Comparison of ENCODE assay signal across 14 cellular contexts in genomic region chr7:70807650-70808049, GRCh38.
DNase-seq lines count a peak whose midpoint lies in the region; ATAC-seq and TF ChIP-seq lines count a peak whose summit lies in the region.
"Had no signal": no experiment of that assay in that cellular context is flagged by ENCODE, and none has a peak within 500 bp of the region (broad histone marks: within the 10 kb centered on the region; RNA-seq: fewer than 3 reads in every experiment).

No MANE protein-coding gene starts in this region.

- no peak for TF ChIP-seq EP300 in sigmoid colon (IDR thresholded peaks at IDR 0.05)

- ATAC-seq in Panc1 (no peak), memory B cell (ENCODE audit: low read depth) (no peak)

- H2BK20ac ChIP-seq in H9 (ENCODE audit: low read depth, low read length, poor library complexity, severe bottlenecking): no peak overlapping the region

- H3K36me3 Mint-ChIP-seq in H9 (ENCODE audit: insufficient read depth in 1 of 3, low read depth in 3 of 3): peaks cover 0 to 7% (median 0%) of the 10 kb centered on the region in 3 experiments; a peak in 3 of 7 replicates
- H3K36me3 Mint-ChIP-seq in memory B cell: peaks cover 3% of the 10 kb centered on the region
- H3K36me3 Mint-ChIP-seq in activated CD4-positive, alpha-beta T cell treated with anti-CD3 and anti-CD28 coated beads, Interleukin-2, amount 10 ng/mL, durations not matched to agents 24 days and 14 days (ENCODE audit: low read depth): no peaks in the 10 kb centered on the region
- H3K36me3 Mint-ChIP-seq: IgD-negative memory B cell had no signal

- no peak overlapping the region for H2BK5ac ChIP-seq in H9 (ENCODE audit: insufficient read length, low read length)

- H3K56ac ChIP-seq in H9 (ENCODE audit: insufficient read length, low read depth, low read length): no peak overlapping the region

- no peaks in the 10 kb centered on the region for H3K79me1 ChIP-seq in H9 (ENCODE audit: insufficient read depth, low read depth, low read length, poor library complexity, severe bottlenecking)

- no peaks in the 10 kb centered on the region for H3K36me3 ChIP-seq in DOHH2 (ENCODE audit: control insufficient read depth, low read length)
- H3K36me3 ChIP-seq in Panc1 (ENCODE audit: control insufficient read depth, insufficient read depth, low read length): no peaks in the 10 kb centered on the region
- no peaks in the 10 kb centered on the region for H3K36me3 ChIP-seq in sigmoid colon
- H3K36me3 ChIP-seq: HAP-1 had no signal

- no peak overlapping the region for H3K4me3 Mint-ChIP-seq in H9
- no peak overlapping the region for H3K4me3 Mint-ChIP-seq in memory B cell
- H3K4me3 Mint-ChIP-seq in activated CD4-positive, alpha-beta T cell treated with anti-CD3 and anti-CD28 coated beads, Interleukin-2, amount 10 ng/mL, durations not matched to agents 24 days and 14 days: no peak overlapping the region
- H3K4me3 Mint-ChIP-seq: CD4-positive, alpha-beta memory T cell had no signal

- H3K4me1 ChIP-seq in DOHH2 (ENCODE audit: control insufficient read depth, low read length): peaks cover 72% of the 10 kb centered on the region
- H3K4me1 ChIP-seq in H9 (ENCODE audit: insufficient read depth, low read length): no peaks in the 10 kb centered on the region
- no peaks in the 10 kb centered on the region for H3K4me1 ChIP-seq in Panc1 (ENCODE audit: control insufficient read depth, insufficient read depth, low read length)
- no peaks in the 10 kb centered on the region for H3K4me1 ChIP-seq in sigmoid colon
- H3K4me1 ChIP-seq: HAP-1 had no signal

- no peak overlapping the region for H2BK120ac ChIP-seq in H9 (ENCODE audit: low read depth, low read length, poor library complexity, severe bottlenecking)

- intact Hi-C loops in Panc1 (cut with micrococcal nuclease; ENCODE audit: unreplicated experiment): no loop called here
- intact Hi-C loops in sigmoid colon (cut with DNase I): no loop called here
- intact Hi-C loops in activated CD4-positive, alpha-beta T cell treated with anti-CD3 and anti-CD28 coated beads, Interleukin-2, amount 10 ng/mL, durations not matched to agents 24 days and 14 days (cut with micrococcal nuclease): no loop called here

- peaks cover 7% of the 10 kb centered on the region in 2 experiments for H3K9me3 Mint-ChIP-seq in H9
- H3K9me3 Mint-ChIP-seq in memory B cell: peaks cover 3% of the 10 kb centered on the region
- peaks cover 11% of the 10 kb centered on the region for H3K9me3 Mint-ChIP-seq in activated CD4-positive, alpha-beta T cell treated with anti-CD3 and anti-CD28 coated beads, Interleukin-2, amount 10 ng/mL, durations not matched to agents 24 days and 14 days

- TF ChIP-seq POLR2A in sigmoid colon (IDR thresholded peaks at IDR 0.05): no peak

- CTCF ChIA-PET in Panc1 (lab: Charles Lee): interaction anchor here (0.6 kb wide), 1 partner anchor 72 kb away, joined by 5 read pairs; no protein-coding TSS in a partner anchor

- no peak overlapping the region for H3K27ac Mint-ChIP-seq in H9
- peak overlapping the region; percentile 79 for H3K27ac Mint-ChIP-seq in memory B cell
- no peak overlapping the region for H3K27ac Mint-ChIP-seq in activated CD4-positive, alpha-beta T cell treated with anti-CD3 and anti-CD28 coated beads, Interleukin-2, amount 10 ng/mL, durations not matched to agents 24 days and 14 days

- no peak overlapping the region for H2AK5ac ChIP-seq in H9 (ENCODE audit: insufficient read length, low read length)

- no peaks in the 10 kb centered on the region for H3K23me2 ChIP-seq in H9 (ENCODE audit: insufficient read length, low read depth, low read length, poor library complexity, severe bottlenecking)

- peaks cover 1% of the 10 kb centered on the region; the same call in 1 of the 2 replicates for H3K27me3 Mint-ChIP-seq in H9 (ENCODE audit: low read depth)
- H3K27me3 Mint-ChIP-seq in memory B cell: peaks cover 5% of the 10 kb centered on the region
- no peaks in the 10 kb centered on the region for H3K27me3 Mint-ChIP-seq in activated CD4-positive, alpha-beta T cell treated with anti-CD3 and anti-CD28 coated beads, Interleukin-2, amount 10 ng/mL, durations not matched to agents 24 days and 14 days
- H3K27me3 Mint-ChIP-seq: CD4-positive, alpha-beta memory T cell; IgD-negative memory B cell had no signal

- H3K23ac ChIP-seq in H9 (ENCODE audit: insufficient read length, low read depth, low read length): no peak overlapping the region

- no peaks in the 10 kb centered on the region for H3K9me2 ChIP-seq in DOHH2 (replicated peaks; ENCODE audit: control insufficient read depth, low read length)

- no TSS peak for BruUV-seq in Panc1 (replicated peaks; lab: Mats Ljungman, UMichigan)

- no peak overlapping the region for H3K9ac ChIP-seq in H9 (ENCODE audit: extremely low read depth, insufficient read length, low read length)

- H4K20me1 ChIP-seq in DOHH2 (ENCODE audit: control insufficient read depth, insufficient read depth, low read depth, low read length) (no peaks in the 10 kb centered on the region), H9 (ENCODE audit: control insufficient read depth, insufficient read depth, insufficient read length) (no peaks in the 10 kb centered on the region)

- H2AFZ ChIP-seq in H9 (ENCODE audit: low read length): no peak overlapping the region

- in situ Hi-C loops in Panc1 (cut with HindIII; ENCODE audit: low pct_unique_long_range_greater_than_20kb, low sequenced_read_pairs): no loop called here

- H3K9me3 ChIP-seq in DOHH2 (ENCODE audit: control insufficient read depth, insufficient read depth, low read length): peaks cover 5% of the 10 kb centered on the region; the same call in 1 of the 2 replicates
- H3K9me3 ChIP-seq in H9 (ENCODE audit: control insufficient read depth, low read depth, low read length): no peaks in the 10 kb centered on the region
- no peaks in the 10 kb centered on the region for H3K9me3 ChIP-seq in Panc1 (ENCODE audit: control insufficient read depth, insufficient read depth, low read depth, low read length)
- no peaks in the 10 kb centered on the region for H3K9me3 ChIP-seq in sigmoid colon

- H4K8ac ChIP-seq in H9 (replicated peaks; ENCODE audit: insufficient read length, low read depth, low read length): no peak overlapping the region

- POLR2A ChIA-PET in Panc1 (lab: Charles Lee): interaction anchor here (0.6 kb wide), 1 partner anchor 128 kb away, joined by 3 read pairs; no protein-coding TSS in a partner anchor

- DNase-seq in H9 (no peak), Panc1 (ENCODE audit: low read depth, low spot score) (no peak), memory B cell (ENCODE audit: low spot score in 2 of 2) (no peak), sigmoid colon (no peak)
- no peak for DNase-seq in effector CD8-positive, alpha-beta T cell (lab: John Stamatoyannopoulos, UW)
- DNase-seq in activated CD4-positive, alpha-beta T cell treated with anti-CD3 and anti-CD28 coated beads, Interleukin-2, amount 10 ng/mL, durations not matched to agents 24 days and 14 days: no peak
- DNase-seq: CD4-positive, alpha-beta memory T cell; DND-41; NCI-H1048; NCI-H1694 treated with DMSO at 0.1 percent for 48 hours; NCI-H748 treated with DMSO at 0.1 percent for 48 hours had no signal

- no peaks in the 10 kb centered on the region for H3K79me2 ChIP-seq in DOHH2 (ENCODE audit: control insufficient read depth, low read length)
- no peaks in the 10 kb centered on the region for H3K79me2 ChIP-seq in H9 (ENCODE audit: insufficient read depth, low read length)

- no peak overlapping the region for H2BK12ac ChIP-seq in H9 (ENCODE audit: insufficient read length, low read depth, low read length)

- H3K4me3 ChIP-seq in DOHH2 (ENCODE audit: low read length) (no peak overlapping the region), Panc1 (ENCODE audit: low read depth in 2 of 2, low read length in 2 of 2) (no peak overlapping the region), sigmoid colon (no peak overlapping the region)
- H3K4me3 ChIP-seq: HAP-1 had no signal

- no peak overlapping the region for H4K5ac ChIP-seq in H9 (ENCODE audit: insufficient read length, low read depth, low read length)

- H3K27ac ChIP-seq in DOHH2 (ENCODE audit: low read depth, low read length): no peak overlapping the region
- no peak overlapping the region for H3K27ac ChIP-seq in H9 (ENCODE audit: insufficient read length, low read depth, low read length)
- H3K27ac ChIP-seq in Panc1 (ENCODE audit: low read length): no peak overlapping the region
- H3K27ac ChIP-seq in sigmoid colon: no peak overlapping the region

- H2BK15ac ChIP-seq in H9 (ENCODE audit: low read depth, low read length): no peak overlapping the region

- no peak overlapping the region for H3K4ac ChIP-seq in H9 (ENCODE audit: low read depth, low read length)

- no peak overlapping the region for H3T11ph ChIP-seq in H9 (ENCODE audit: low read length)

- H3K4me1 Mint-ChIP-seq in H9 (peaks cover 4 to 6% of the 10 kb centered on the region in 2 experiments; a peak in 2 of 4 replicates), memory B cell (peaks cover 18% of the 10 kb centered on the region)
- H3K4me1 Mint-ChIP-seq in activated CD4-positive, alpha-beta T cell treated with anti-CD3 and anti-CD28 coated beads, Interleukin-2, amount 10 ng/mL, durations not matched to agents 24 days and 14 days: no peaks in the 10 kb centered on the region

- no peak overlapping the region for H3K18ac ChIP-seq in H9 (ENCODE audit: insufficient read length, low read depth, low read length)

- no CpG with 5 or more reads among the region's 11 CpGs for WGBS in H9 (ENCODE audit: extremely low coverage, insufficient read length, low lambda C conversion rate)
- WGBS in sigmoid colon, 2 donors: 81 to 83% methylated on average over 11 of the region's 11 CpGs

- peaks cover 18% of the 10 kb centered on the region for H3F3A ChIP-seq in DOHH2 (ENCODE audit: control insufficient read depth, insufficient read depth)

- H4K91ac ChIP-seq in H9 (ENCODE audit: insufficient read length, low read depth, low read length): no peak overlapping the region

- TF ChIP-seq CTCF in DOHH2 (IDR thresholded peaks at IDR 0.05; ENCODE audit: low read depth, low read length, poor library complexity, severe bottlenecking): peak; percentile 59
- peak; percentile 52; the same call in 2 of the 3 replicates for TF ChIP-seq CTCF in H9 (conservative IDR thresholded peaks at IDR 0.05)
- TF ChIP-seq CTCF in Panc1 (IDR thresholded peaks at IDR 0.05): peak; percentile 17
- TF ChIP-seq CTCF in sigmoid colon (IDR thresholded peaks at IDR 0.05): no peak

- H3K4me2 ChIP-seq in DOHH2 (ENCODE audit: low read length) (peak overlapping the region; percentile 61), H9 (ENCODE audit: insufficient read depth, insufficient read length, low read length) (no peak overlapping the region)

- H3K27me3 ChIP-seq in DOHH2 (ENCODE audit: control insufficient read depth, low read length): no peaks in the 10 kb centered on the region; the same call in 1 of the 2 replicates
- H3K27me3 ChIP-seq in H9 (ENCODE audit: insufficient read depth, low read length): no peaks in the 10 kb centered on the region
- no peaks in the 10 kb centered on the region; the same call in 1 of the 2 replicates for H3K27me3 ChIP-seq in Panc1 (ENCODE audit: control insufficient read depth, insufficient read depth, low read length)
- H3K27me3 ChIP-seq in sigmoid colon: peaks cover 0 to 5% (median 0%) of the 10 kb centered on the region in 3 donors

- no peak overlapping the region for H3K14ac ChIP-seq in H9 (ENCODE audit: insufficient read depth, low read length)

Comparison
In these comparisons a context has a peak if more than half of its experiments do, and no peak if none do; other contexts are left out.
1. CTCF ChIP-seq: peak in DOHH2 (single experiment), H9 (single experiment) and Panc1 (single experiment); none in sigmoid colon (0 of 4).